8 cellular contexts compared by ENCODE assay signal in the genomic region with DNA sequence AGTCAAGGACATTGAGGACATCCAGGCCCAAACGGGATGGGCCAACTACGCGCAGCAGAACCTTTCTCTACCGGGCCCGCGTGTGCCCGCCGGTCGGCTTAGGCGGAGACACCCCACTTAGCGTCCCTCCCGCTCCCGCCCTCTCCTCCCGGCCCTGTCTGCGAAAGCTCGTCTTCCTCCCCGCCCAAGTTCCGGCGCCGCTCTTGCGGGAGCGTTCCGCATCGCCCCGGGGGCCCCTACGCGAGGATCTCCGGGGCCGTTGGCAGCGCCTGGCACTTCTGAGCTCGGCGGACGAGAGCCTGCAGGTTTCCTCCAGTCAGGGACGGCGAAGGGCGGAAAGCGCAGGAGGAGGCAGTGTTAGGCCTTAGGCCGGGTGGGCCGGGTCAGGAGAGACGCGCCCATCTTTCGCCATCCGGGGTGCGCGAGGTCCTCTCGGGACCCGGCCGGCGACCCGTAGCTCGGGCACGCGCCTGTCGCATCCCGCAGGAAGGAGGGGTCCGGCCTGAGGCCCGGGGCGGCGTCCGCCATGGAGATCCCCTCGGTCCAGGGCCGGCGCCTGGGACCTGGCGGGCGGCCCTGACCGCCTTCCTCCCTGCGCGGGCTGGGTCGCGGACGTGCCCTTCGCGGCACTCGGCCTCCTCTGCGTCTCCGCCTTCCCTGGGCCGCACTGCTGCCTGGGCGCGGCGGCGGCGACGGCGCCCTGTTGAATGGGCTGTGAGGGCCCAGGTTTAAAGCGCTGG. TPM values are rescaled to one million over a fixed set of nuclear protein-coding genes. Genes with fewer than 3 reads are reported as not detected.
DNase-seq lines count a peak whose midpoint lies in the region; ATAC-seq, FAIRE-seq and TF ChIP-seq lines count a peak whose summit lies in the region.

A gene (plus strand): TSS at position 141 of the 740 bp plus-strand sequence. CDS start 673 bp downstream, outside the sequence.

- H3K27me3 Mint-ChIP-seq in activated T-cell treated with anti-CD3 and anti-CD28 coated beads, Interleukin-2, amount 50 U/mL, for 72 hours (ENCODE audit: low read depth) = no peaks in the 10 kb centered on the region

- TF ChIP-seq CTCF in esophagus muscularis mucosa (IDR thresholded peaks at IDR 0.05) = no peak

- FAIRE-seq in RCC 7860 (lab: Jason Lieb, UNC) = no peak

- no peaks in the 10 kb centered on the region for H3K9me2 ChIP-seq in Karpas-422 (replicated peaks; ENCODE audit: insufficient read depth, low read length)

- peak within 1 kb of the TSS; percentile 94 to 100 for H3K4me3 Mint-ChIP-seq in activated T-cell treated with anti-CD3 and anti-CD28 coated beads, Interleukin-2, amount 50 U/mL, for 72 hours

- peak within 1 kb of the TSS; percentile 98 for H3K27ac Mint-ChIP-seq in activated T-cell treated with anti-CD3 and anti-CD28 coated beads, Interleukin-2, amount 50 U/mL, for 72 hours

- H3K9me3 ChIP-seq in Karpas-422 (ENCODE audit: low read length) = no peaks in the 10 kb centered on the region
- H3K9me3 ChIP-seq in esophagus muscularis mucosa = no peaks in the 10 kb centered on the region

- H3K9ac ChIP-seq in Karpas-422 (ENCODE audit: low read length) = peak within 1 kb of the TSS; percentile 88

- peaks cover 47% of the 10 kb centered on the region for H3K79me2 ChIP-seq in Karpas-422 (ENCODE audit: low read length)

- peaks cover 7% of the 10 kb centered on the region; the same call in 1 of the 2 replicates for H3K36me3 ChIP-seq in Karpas-422 (ENCODE audit: insufficient read depth, low read length)
- no peaks in the 10 kb centered on the region for H3K36me3 ChIP-seq in esophagus muscularis mucosa

- peaks cover 47% of the 10 kb centered on the region for H3K4me1 ChIP-seq in Karpas-422 (ENCODE audit: low read length)
- peaks cover 54 to 64% (median 60%) of the 10 kb centered on the region in 4 donors for H3K4me1 ChIP-seq in esophagus muscularis mucosa

- DNase-seq in DMS79 treated with DMSO at 0.1 percent for 48 hours (lab: John Stamatoyannopoulos, UW) (peak; percentile 62), Karpas-422 (peak; percentile 96), RCC 7860 (ENCODE audit: low spot score) (peak; percentile 72), esophagus muscularis mucosa (ENCODE audit: extremely low spot score) (peak; percentile 98), myocyte (ENCODE audit: low read depth) (peak; percentile 93)
- DNase-seq in activated T-cell treated with anti-CD3 and anti-CD28 coated beads, Interleukin-2, amount 50 U/mL, for 72 hours = peak; percentile 90 to 91
- DNase-seq in stimulated activated CD8-positive, alpha-beta memory T cell treated with anti-CD3 and anti-CD28 coated beads, Interleukin-7, amount 100 ng/mL, for 48 hours (ENCODE audit: extremely low read depth in 1 of 2, low read depth in 1 of 2) = peak; percentile 78 to 81

- peaks cover 6 to 16% of the 10 kb centered on the region in 2 donors for H3K36me3 Mint-ChIP-seq in activated T-cell treated with anti-CD3 and anti-CD28 coated beads, Interleukin-2, amount 50 U/mL, for 72 hours (ENCODE audit: insufficient read depth in 2 of 2)

- peaks cover 35% of the 10 kb centered on the region for H4K20me1 ChIP-seq in Karpas-422 (ENCODE audit: insufficient read depth, low read depth, low read length)

- peak; percentile 71 for TF ChIP-seq POLR2A in esophagus muscularis mucosa (IDR thresholded peaks at IDR 0.05; ENCODE audit: low read depth)

- TF ChIP-seq EP300 in esophagus muscularis mucosa (IDR thresholded peaks at IDR 0.05) = no peak

- peak within 1 kb of the TSS; percentile 90 for H3K4me2 ChIP-seq in Karpas-422 (ENCODE audit: low read depth, low read length, poor library complexity, severe bottlenecking)

- H3K4me3 ChIP-seq in Karpas-422 (ENCODE audit: low read length) = peak within 1 kb of the TSS; percentile 99
- H3K4me3 ChIP-seq in esophagus muscularis mucosa = peak within 1 kb of the TSS; percentile 91 to 98 (median 95)

- intact Hi-C loops in esophagus muscularis mucosa (cut with DNase I) = no loop called here

- no peaks in the 10 kb centered on the region for H3K27me3 ChIP-seq in Karpas-422 (ENCODE audit: low read length)
- H3K27me3 ChIP-seq in esophagus muscularis mucosa = no peaks in the 10 kb centered on the region

- H3K27ac ChIP-seq in Karpas-422 (ENCODE audit: low read length) (peak within 1 kb of the TSS; percentile 87), esophagus muscularis mucosa (replicated peaks in 1 of 4) (peak within 1 kb of the TSS; percentile 96 to 99 (median 98))

- H2AFZ ChIP-seq in Karpas-422 (ENCODE audit: low read length) = peak within 1 kb of the TSS; percentile 90

- ATAC-seq in GM21825 (IDR thresholded peaks at IDR 0.05; ENCODE audit: unreplicated experiment) = peak; percentile 60
- ATAC-seq in activated T-cell treated with anti-CD3 and anti-CD28 coated beads, Interleukin-2, amount 50 U/mL, for 72 hours (replicated peaks in 1 of 2) = peak; percentile 82 to 85

- H3K9me3 Mint-ChIP-seq in activated T-cell treated with anti-CD3 and anti-CD28 coated beads, Interleukin-2, amount 50 U/mL, for 72 hours = no peaks in the 10 kb centered on the region

- WGBS in esophagus muscularis mucosa = 0% methylated on average over 15 of the region's 85 CpGs

- H3K4me1 Mint-ChIP-seq in activated T-cell treated with anti-CD3 and anti-CD28 coated beads, Interleukin-2, amount 50 U/mL, for 72 hours (ENCODE audit: low read depth) = peaks cover 59% of the 10 kb centered on the region

RNA-seq across cellular contexts. Expression of the gene that starts here (rescaled TPM):
- 24.4 and 47.5 TPM in 2 replicates for total RNA-seq in Karpas-422 (2014; rRNA removed; shearing (Covaris generic); ENCODE audit: low replicate concordance)
- 10 to 100 TPM; 51.3 to 54.6 TPM for total RNA-seq in activated T-cell treated with anti-CD3 and anti-CD28 coated beads, Interleukin-2, amount 50 U/mL, for 72 hours
- total RNA-seq in esophagus muscularis mucosa = 10 to 100 TPM; 53.1 to 71.5 (median 56.5) TPM
- 55.5 and 58.5 TPM in 2 replicates for total RNA-seq in myocyte
- polyA plus RNA-seq in myocyte (2012) = 35.0 TPM

Comparison
In these comparisons a context has a peak if more than half of its experiments do, and no peak if none do; other contexts are left out.
1. Peak in every context shown above with its lines: DNase-seq, ATAC-seq, H3K4me3 ChIP-seq and H3K27ac ChIP-seq.